ENCODE assay signal across 8 cellular contexts in the genomic region with DNA sequence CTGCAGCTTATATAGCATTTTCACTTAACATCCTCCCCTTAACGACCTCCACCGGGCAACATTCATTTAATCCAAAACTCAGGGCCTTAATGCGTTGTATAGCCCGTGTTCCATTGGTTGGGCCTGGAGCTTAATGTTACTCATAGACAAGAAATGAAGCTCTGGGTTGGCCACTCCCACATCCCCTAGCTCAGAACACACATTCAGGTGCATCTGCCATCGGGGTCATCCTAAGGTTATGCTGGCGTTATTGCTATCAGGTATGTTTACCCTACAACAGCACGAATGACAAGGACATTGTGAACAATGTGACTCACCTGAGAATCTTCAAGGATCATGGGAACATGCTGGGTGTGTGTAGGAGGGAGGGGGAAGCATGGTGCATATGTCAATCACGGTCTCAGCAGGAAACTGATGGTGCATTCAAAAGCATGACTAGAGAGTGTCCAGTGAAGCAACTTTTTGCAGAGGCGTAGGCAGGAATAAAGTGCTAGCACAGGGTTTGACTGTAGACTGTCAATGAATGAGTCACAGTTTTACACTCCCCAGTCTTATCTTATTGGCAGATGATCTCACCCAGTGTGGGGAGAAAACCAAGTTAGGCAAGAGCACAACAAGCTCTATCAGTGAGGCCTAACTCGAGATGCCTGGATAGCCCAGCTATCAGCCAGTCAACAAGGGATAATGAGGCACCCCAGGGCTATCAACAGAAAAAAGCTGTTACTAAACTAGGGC.
DNase-seq lines count a peak whose midpoint lies in the region; ATAC-seq and TF ChIP-seq lines count a peak whose summit lies in the region.

No MANE protein-coding gene starts in this region.

- H3K4me1 Mint-ChIP-seq in stimulated activated naive B cell treated with anti-CD40 and anti-IgM and Interleukin-4, amounts not matched to agents 10 μg/mL and 1 μg/mL and 100 μg/mL, for 72 hours, result no peaks in the 10 kb centered on the region

- DNase-seq in NCI-H748 (lab: John Stamatoyannopoulos, UW; ENCODE audit: unreplicated experiment) (peak; percentile 82), fibroblast of pulmonary artery (ENCODE audit: low read depth) (peak; percentile 55), retinal pigment epithelial cell (ENCODE audit: low read depth) (peak; percentile 80), GM10248 (ENCODE audit: extremely low spot score) (no peak)
- no peak for DNase-seq in stimulated activated naive B cell treated with anti-CD40 and anti-IgM and Interleukin-4, amounts not matched to agents 10 μg/mL and 1 μg/mL and 100 μg/mL, for 72 hours

- H3K4me3 ChIP-seq in fibroblast of pulmonary artery (replicated peaks; ENCODE audit: low read depth, low read length), result no peak overlapping the region
- no peak overlapping the region for H3K4me3 ChIP-seq in retinal pigment epithelial cell (ENCODE audit: low read length)

- H3K9me3 Mint-ChIP-seq in stimulated activated naive B cell treated with anti-CD40 and anti-IgM and Interleukin-4, amounts not matched to agents 10 μg/mL and 1 μg/mL and 100 μg/mL, for 72 hours, result peaks cover 0 to 2% of the 10 kb centered on the region in 2 donors

- no peak overlapping the region for H3K4me3 Mint-ChIP-seq in stimulated activated naive B cell treated with anti-CD40 and anti-IgM and Interleukin-4, amounts not matched to agents 10 μg/mL and 1 μg/mL and 100 μg/mL, for 72 hours

- CTCF ChIA-PET in GM10248 (lab: Yijun Ruan, JAX), result interaction anchor here (1.0 to 1.3 kb wide), 2 partner anchors 8 to 10 kb away, joined by 3 read pairs; no protein-coding TSS in a partner anchor

- no peak overlapping the region for H3K27ac Mint-ChIP-seq in stimulated activated naive B cell treated with anti-CD40 and anti-IgM and Interleukin-4, amounts not matched to agents 10 μg/mL and 1 μg/mL and 100 μg/mL, for 72 hours

- ATAC-seq in GM18870 (IDR thresholded peaks at IDR 0.05; ENCODE audit: unreplicated experiment), result peak; percentile 61
- ATAC-seq in HG02678 (IDR thresholded peaks at IDR 0.05; ENCODE audit: unreplicated experiment), result no peak
- ATAC-seq in GM21529 (IDR thresholded peaks at IDR 0.05; ENCODE audit: unreplicated experiment), result no peak
- ATAC-seq in stimulated activated naive B cell treated with anti-CD40 and anti-IgM and Interleukin-4, amounts not matched to agents 10 μg/mL and 1 μg/mL and 100 μg/mL, for 72 hours (replicated peaks), result no peak

- POLR2A ChIA-PET in GM10248 (lab: Yijun Ruan, JAX), result no interaction called here

- H3K36me3 Mint-ChIP-seq in stimulated activated naive B cell treated with anti-CD40 and anti-IgM and Interleukin-4, amounts not matched to agents 10 μg/mL and 1 μg/mL and 100 μg/mL, for 72 hours, result no peaks in the 10 kb centered on the region

- TF ChIP-seq CTCF in fibroblast of pulmonary artery (IDR thresholded peaks at IDR 0.05; ENCODE audit: low read length, missing control alignments) (no peak), retinal pigment epithelial cell (conservative IDR thresholded peaks at IDR 0.05; ENCODE audit: low read depth, low read length) (no peak), GM10248 (IDR thresholded peaks at IDR 0.05; ENCODE audit: control extremely low read depth, extremely low read depth, low read depth, missing control alignments) (no peak)

- H3K27me3 Mint-ChIP-seq in stimulated activated naive B cell treated with anti-CD40 and anti-IgM and Interleukin-4, amounts not matched to agents 10 μg/mL and 1 μg/mL and 100 μg/mL, for 72 hours, result no peaks in the 10 kb centered on the region

Comparison
In these comparisons a context has a peak if more than half of its experiments do, and no peak if none do; other contexts are left out.
1. DNase-seq: peak in NCI-H748 (single experiment), fibroblast of pulmonary artery (single experiment) and retinal pigment epithelial cell (single experiment); none in GM10248 (single experiment) and stimulated activated naive B cell treated with anti-CD40 and anti-IgM and Interleukin-4, amounts not matched to agents 10 μg/mL and 1 μg/mL and 100 μg/mL, for 72 hours (single experiment).